In genomic region chr2:164561416-164561815, GRCh38 we compare ENCODE assay signal across 20 cellular contexts. TPM values are rescaled to one million over a fixed set of nuclear protein-coding genes. Genes with fewer than 3 reads are reported as not detected.
A peak's percentile ranks its signal among the peaks of the same experiment; 100 is the strongest.
DNase-seq lines count a peak whose midpoint lies in the region; ATAC-seq and TF ChIP-seq lines count a peak whose summit lies in the region.
"Had no signal": no experiment of that assay in that cellular context is flagged by ENCODE, and none has a peak within 500 bp of the region (broad histone marks: within the 10 kb centered on the region; RNA-seq: fewer than 3 reads in every experiment).

No MANE protein-coding gene starts in this region.

- TF ChIP-seq POLR2A in body of pancreas (IDR thresholded peaks at IDR 0.05), result no peak

- ATAC-seq in body of pancreas, result no peak
- ATAC-seq in left lobe of liver, result peak; percentile 67
- no peak for ATAC-seq in aorta (ENCODE audit: low FRiP score)
- ATAC-seq: HCT116 had no signal

- H3K4me1 ChIP-seq in left ventricle myocardium inferior, result peaks cover 33% of the 10 kb centered on the region
- H3K4me1 ChIP-seq in body of pancreas, result peaks cover 47% of the 10 kb centered on the region
- H3K4me1 ChIP-seq in skeletal muscle tissue (ENCODE audit: control insufficient read depth in 3 of 3, insufficient read depth in 3 of 3, low read length in 3 of 3), result peaks cover 6 to 12% (median 8%) of the 10 kb centered on the region in 3 donors
- no peaks in the 10 kb centered on the region for H3K4me1 ChIP-seq in aorta (ENCODE audit: control insufficient read depth in 1 of 2, insufficient read depth in 2 of 2, low read length in 2 of 2)
- H3K4me1 ChIP-seq: BE2C had no signal

- no peak for DNase-seq in left ventricle myocardium inferior
- no peak for DNase-seq in cardiac septum (ENCODE audit: low spot score)
- DNase-seq in body of pancreas, result peak in 1 of 4 donors; percentile 16
- DNase-seq in left lobe of liver (ENCODE audit: low spot score), result no peak
- DNase-seq in endothelial cell (ENCODE audit: low spot score), result no peak
- no peak for DNase-seq in aorta
- no peak for DNase-seq in iPS-NIHi7 (ENCODE audit: extremely low spot score)
- DNase-seq: ACHN; BE2C; C1 segment of cervical spinal cord; CD4-positive, CD25-positive, alpha-beta regulatory T cell; CD8-positive, alpha-beta memory T cell; COR-L47; DMS153; DMS79; GDM1; GOT3; H7 had no signal

- H3K4me3 Mint-ChIP-seq in endothelial cell (ENCODE audit: unreplicated experiment), result no peak overlapping the region
- H3K4me3 Mint-ChIP-seq: CD4-positive, CD25-positive, alpha-beta regulatory T cell; CD8-positive, alpha-beta memory T cell had no signal

- H3K27ac Mint-ChIP-seq in endothelial cell (ENCODE audit: unreplicated experiment), result no peak overlapping the region
- H3K27ac Mint-ChIP-seq: CD4-positive, CD25-positive, alpha-beta regulatory T cell; CD8-positive, alpha-beta memory T cell had no signal

- H3K9me3 ChIP-seq in left ventricle myocardium inferior (replicated peaks) (no peaks in the 10 kb centered on the region), body of pancreas (no peaks in the 10 kb centered on the region), skeletal muscle tissue (ENCODE audit: control insufficient read depth in 3 of 3, low read length in 3 of 3) (no peaks in the 10 kb centered on the region), aorta (ENCODE audit: control insufficient read depth, low read length) (no peaks in the 10 kb centered on the region)
- H3K9me3 ChIP-seq: BE2C had no signal

- H3K36me3 ChIP-seq in left ventricle myocardium inferior (no peaks in the 10 kb centered on the region), body of pancreas (replicated peaks in 1 of 2; ENCODE audit: insufficient read depth in 1 of 2, low read depth in 2 of 2) (no peaks in the 10 kb centered on the region), skeletal muscle tissue (ENCODE audit: control insufficient read depth in 3 of 3, insufficient read depth in 3 of 3, low read length in 3 of 3) (no peaks in the 10 kb centered on the region), aorta (ENCODE audit: control insufficient read depth in 1 of 2, insufficient read depth in 2 of 2, low read length in 1 of 2) (no peaks in the 10 kb centered on the region)
- H3K36me3 ChIP-seq: BE2C had no signal

- H3K27me3 ChIP-seq in left ventricle myocardium inferior (ENCODE audit: low read depth), result no peaks in the 10 kb centered on the region
- no peaks in the 10 kb centered on the region for H3K27me3 ChIP-seq in body of pancreas
- H3K27me3 ChIP-seq in skeletal muscle tissue (ENCODE audit: control insufficient read depth in 3 of 3, insufficient read depth in 3 of 3, low read length in 3 of 3), result no peaks in the 10 kb centered on the region
- no peaks in the 10 kb centered on the region for H3K27me3 ChIP-seq in aorta (ENCODE audit: control insufficient read depth in 1 of 2, insufficient read depth in 2 of 2, low read length in 1 of 2)
- H3K27me3 ChIP-seq: BE2C had no signal

- H3K9me3 Mint-ChIP-seq in endothelial cell (ENCODE audit: unreplicated experiment), result no peaks in the 10 kb centered on the region

- intact Hi-C loops in left ventricle myocardium inferior (cut with micrococcal nuclease), result loop anchor here (10.0 kb wide), 1 partner anchor 133 kb away; no protein-coding TSS in a partner anchor
- intact Hi-C loops in cardiac septum (cut with DNase I), result loop anchor here (5.0 kb wide), 1 partner anchor 161 kb away; no protein-coding TSS in a partner anchor
- intact Hi-C loops in body of pancreas (cut with DNase I), result no loop called here
- intact Hi-C loops in aorta (cut with DNase I), result loop anchor here (2.0 to 10.0 kb wide), 2 partner anchors 155 to 353 kb away; no protein-coding TSS in a partner anchor

- H3K4me1 Mint-ChIP-seq in endothelial cell (ENCODE audit: unreplicated experiment), result peaks cover 24% of the 10 kb centered on the region
- H3K4me1 Mint-ChIP-seq: CD4-positive, CD25-positive, alpha-beta regulatory T cell; CD8-positive, alpha-beta memory T cell had no signal

- H3K36me3 Mint-ChIP-seq in endothelial cell (ENCODE audit: low read depth, unreplicated experiment), result no peaks in the 10 kb centered on the region
- H3K36me3 Mint-ChIP-seq: CD4-positive, CD25-positive, alpha-beta regulatory T cell; CD8-positive, alpha-beta memory T cell had no signal

- TF ChIP-seq CTCF in left ventricle myocardium inferior (IDR thresholded peaks at IDR 0.05; ENCODE audit: borderline replicate concordance), result no peak
- TF ChIP-seq CTCF in body of pancreas (IDR thresholded peaks at IDR 0.05), result no peak
- TF ChIP-seq CTCF in endothelial cell (IDR thresholded peaks at IDR 0.05; ENCODE audit: unreplicated experiment), result no peak

- H3K4me3 ChIP-seq in left ventricle myocardium inferior (no peak overlapping the region), body of pancreas (no peak overlapping the region), skeletal muscle tissue (ENCODE audit: low read length in 3 of 3) (peak overlapping the region in 1 of 3 donors; percentile 25), aorta (ENCODE audit: low read length in 2 of 2) (no peak overlapping the region)

- H3K27ac ChIP-seq in left ventricle myocardium inferior (replicated peaks) (peak overlapping the region; percentile 41), body of pancreas (peak overlapping the region; percentile 36 to 78 (median 62)), skeletal muscle tissue (ENCODE audit: low read depth, low read length) (peak overlapping the region; percentile 23), aorta (ENCODE audit: low read depth in 1 of 2, low read length in 2 of 2) (no peak overlapping the region)

- no peaks in the 10 kb centered on the region for H3K27me3 Mint-ChIP-seq in endothelial cell (ENCODE audit: unreplicated experiment)
- H3K27me3 Mint-ChIP-seq: CD4-positive, CD25-positive, alpha-beta regulatory T cell; CD8-positive, alpha-beta memory T cell had no signal

- WGBS in body of pancreas, 2 donors, result 32 to 50% methylated on average over 4 of the region's 4 CpGs
- WGBS in aorta, 2 donors, result 93 to 94% methylated on average over 4 of the region's 4 CpGs

- H3K9ac ChIP-seq in skeletal muscle tissue (ENCODE audit: low read depth in 1 of 3, low read length in 3 of 3), result no peak overlapping the region

RNA-seq across cellular contexts. Expression of gene GRB14, which starts 59.9 kb away (rescaled TPM):
- total RNA-seq in left ventricle myocardium inferior (39.3 TPM), cardiac septum (2.2 TPM), body of pancreas (10 to 100 TPM; 22.7 to 27.5 TPM), left lobe of liver (39.3 TPM), skeletal muscle tissue (5.7 TPM), endothelial cell (ENCODE audit: unreplicated experiment) (5.8 TPM), aorta (1 to 10 TPM; 5.1 to 6.2 TPM)
- 1 to 10 TPM; 1.6 to 3.3 TPM for polyA plus RNA-seq in aorta
- total RNA-seq: CD8-positive, alpha-beta memory T cell had no signal
- polyA plus RNA-seq: CD4-positive, CD25-positive, alpha-beta regulatory T cell; CD8-positive, alpha-beta memory T cell had no signal

Comparison
In these comparisons a context has a peak if more than half of its experiments do, and no peak if none do; other contexts are left out.
1. H3K27ac ChIP-seq: peak in left ventricle myocardium inferior (single experiment), body of pancreas (4 of 4) and skeletal muscle tissue (single experiment); none in aorta (0 of 2).